In the genomic region with DNA sequence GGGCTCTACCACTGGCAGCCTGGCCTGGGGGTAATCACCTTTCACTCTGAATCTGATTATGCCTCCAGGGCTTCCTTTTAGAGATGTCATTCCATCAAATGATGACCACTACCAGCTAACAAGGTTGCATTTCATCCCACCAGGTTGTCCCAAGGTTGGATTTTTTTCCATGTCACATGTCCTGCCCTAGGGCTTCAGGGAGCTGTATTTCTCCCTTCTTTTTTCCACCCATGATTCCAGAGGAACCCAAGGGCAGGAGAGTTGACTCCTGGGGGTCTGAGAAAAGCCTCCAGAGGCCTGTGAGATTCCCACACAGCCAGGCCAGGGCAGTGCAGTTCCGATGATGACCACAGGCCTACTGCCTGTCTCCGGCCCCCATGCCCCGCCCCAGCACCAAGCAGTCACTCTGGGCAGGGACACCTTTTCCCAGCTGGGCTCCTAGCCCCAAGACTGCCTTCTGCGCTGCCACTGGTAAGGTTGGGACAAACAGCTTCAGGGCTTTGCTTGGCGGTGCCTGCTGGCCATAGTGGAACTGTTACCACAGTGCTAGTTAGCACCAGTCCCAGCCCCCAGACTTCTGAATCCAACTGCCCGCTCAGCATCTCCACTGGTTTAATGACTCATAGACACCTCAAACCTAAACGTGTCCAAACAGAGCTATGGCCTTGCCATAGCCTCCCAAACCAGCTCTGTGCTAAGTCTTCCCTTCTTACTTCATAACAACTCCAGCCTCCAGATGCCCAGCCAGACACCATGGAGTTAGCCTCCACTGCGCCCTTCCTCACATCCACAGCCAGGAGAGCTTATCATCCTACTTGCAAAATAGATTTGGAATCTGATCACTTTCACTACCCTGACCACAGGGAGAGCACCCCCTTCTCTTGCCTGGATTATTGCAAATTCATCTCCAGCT, we compare ENCODE assay signal across 1 cellular context.
TF ChIP-seq lines count a peak whose summit lies in the region.

No MANE protein-coding gene starts in this region.

TF ChIP-seq in HepG2, 621 proteins besides CTCF, POLR2A, EP300 and RAD21 (continued from another document):
- TF ChIP-seq, protein P1, sequence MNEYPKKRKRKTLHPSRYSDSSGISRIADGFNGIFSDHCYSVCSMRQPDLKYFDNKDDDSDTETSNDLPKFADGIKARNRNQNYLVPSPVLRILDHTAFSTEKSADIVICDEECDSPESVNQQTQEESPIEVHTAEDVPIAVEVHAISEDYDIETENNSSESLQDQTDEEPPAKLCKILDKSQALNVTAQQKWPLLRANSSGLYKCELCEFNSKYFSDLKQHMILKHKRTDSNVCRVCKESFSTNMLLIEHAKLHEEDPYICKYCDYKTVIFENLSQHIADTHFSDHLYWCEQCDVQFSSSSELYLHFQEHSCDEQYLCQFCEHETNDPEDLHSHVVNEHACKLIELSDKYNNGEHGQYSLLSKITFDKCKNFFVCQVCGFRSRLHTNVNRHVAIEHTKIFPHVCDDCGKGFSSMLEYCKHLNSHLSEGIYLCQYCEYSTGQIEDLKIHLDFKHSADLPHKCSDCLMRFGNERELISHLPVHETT (CRISPR knock-in tag; conservative IDR thresholded peaks at IDR 0.05): no peak
- TF ChIP-seq, protein P2, sequence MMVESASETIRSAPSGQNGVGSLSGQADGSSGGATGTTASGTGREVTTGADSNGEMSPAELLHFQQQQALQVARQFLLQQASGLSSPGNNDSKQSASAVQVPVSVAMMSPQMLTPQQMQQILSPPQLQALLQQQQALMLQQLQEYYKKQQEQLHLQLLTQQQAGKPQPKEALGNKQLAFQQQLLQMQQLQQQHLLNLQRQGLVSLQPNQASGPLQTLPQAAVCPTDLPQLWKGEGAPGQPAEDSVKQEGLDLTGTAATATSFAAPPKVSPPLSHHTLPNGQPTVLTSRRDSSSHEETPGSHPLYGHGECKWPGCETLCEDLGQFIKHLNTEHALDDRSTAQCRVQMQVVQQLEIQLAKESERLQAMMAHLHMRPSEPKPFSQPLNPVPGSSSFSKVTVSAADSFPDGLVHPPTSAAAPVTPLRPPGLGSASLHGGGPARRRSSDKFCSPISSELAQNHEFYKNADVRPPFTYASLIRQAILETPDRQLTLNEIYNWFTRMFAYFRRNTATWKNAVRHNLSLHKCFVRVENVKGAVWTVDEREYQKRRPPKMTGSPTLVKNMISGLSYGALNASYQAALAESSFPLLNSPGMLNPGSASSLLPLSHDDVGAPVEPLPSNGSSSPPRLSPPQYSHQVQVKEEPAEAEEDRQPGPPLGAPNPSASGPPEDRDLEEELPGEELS (CRISPR knock-in tag; IDR thresholded peaks at IDR 0.05): no peak
- TF ChIP-seq PPARG (CRISPR knock-in tag; conservative IDR thresholded peaks at IDR 0.05) (no peak), TRIM24 (CRISPR knock-in tag; IDR thresholded peaks at IDR 0.05) (no peak), MTF1 (CRISPR knock-in tag; IDR thresholded peaks at IDR 0.05) (no peak), ATM (IDR thresholded peaks at IDR 0.05; ENCODE audit: borderline replicate concordance) (no peak), HHEX (CRISPR knock-in tag; IDR thresholded peaks at IDR 0.05) (no peak), ZNF737 (CRISPR knock-in tag; IDR thresholded peaks at IDR 0.05; ENCODE audit: borderline replicate concordance) (no peak), ZC3H4 (CRISPR knock-in tag; IDR thresholded peaks at IDR 0.05; ENCODE audit: borderline replicate concordance) (no peak), CHD2 (IDR thresholded peaks at IDR 0.05; ENCODE audit: low read depth, low read length) (no peak), ZNF256 (CRISPR knock-in tag; conservative IDR thresholded peaks at IDR 0.05) (no peak), ZNF615 (CRISPR knock-in tag; IDR thresholded peaks at IDR 0.05; ENCODE audit: borderline replicate concordance) (no peak)
- TF ChIP-seq, protein P3, sequence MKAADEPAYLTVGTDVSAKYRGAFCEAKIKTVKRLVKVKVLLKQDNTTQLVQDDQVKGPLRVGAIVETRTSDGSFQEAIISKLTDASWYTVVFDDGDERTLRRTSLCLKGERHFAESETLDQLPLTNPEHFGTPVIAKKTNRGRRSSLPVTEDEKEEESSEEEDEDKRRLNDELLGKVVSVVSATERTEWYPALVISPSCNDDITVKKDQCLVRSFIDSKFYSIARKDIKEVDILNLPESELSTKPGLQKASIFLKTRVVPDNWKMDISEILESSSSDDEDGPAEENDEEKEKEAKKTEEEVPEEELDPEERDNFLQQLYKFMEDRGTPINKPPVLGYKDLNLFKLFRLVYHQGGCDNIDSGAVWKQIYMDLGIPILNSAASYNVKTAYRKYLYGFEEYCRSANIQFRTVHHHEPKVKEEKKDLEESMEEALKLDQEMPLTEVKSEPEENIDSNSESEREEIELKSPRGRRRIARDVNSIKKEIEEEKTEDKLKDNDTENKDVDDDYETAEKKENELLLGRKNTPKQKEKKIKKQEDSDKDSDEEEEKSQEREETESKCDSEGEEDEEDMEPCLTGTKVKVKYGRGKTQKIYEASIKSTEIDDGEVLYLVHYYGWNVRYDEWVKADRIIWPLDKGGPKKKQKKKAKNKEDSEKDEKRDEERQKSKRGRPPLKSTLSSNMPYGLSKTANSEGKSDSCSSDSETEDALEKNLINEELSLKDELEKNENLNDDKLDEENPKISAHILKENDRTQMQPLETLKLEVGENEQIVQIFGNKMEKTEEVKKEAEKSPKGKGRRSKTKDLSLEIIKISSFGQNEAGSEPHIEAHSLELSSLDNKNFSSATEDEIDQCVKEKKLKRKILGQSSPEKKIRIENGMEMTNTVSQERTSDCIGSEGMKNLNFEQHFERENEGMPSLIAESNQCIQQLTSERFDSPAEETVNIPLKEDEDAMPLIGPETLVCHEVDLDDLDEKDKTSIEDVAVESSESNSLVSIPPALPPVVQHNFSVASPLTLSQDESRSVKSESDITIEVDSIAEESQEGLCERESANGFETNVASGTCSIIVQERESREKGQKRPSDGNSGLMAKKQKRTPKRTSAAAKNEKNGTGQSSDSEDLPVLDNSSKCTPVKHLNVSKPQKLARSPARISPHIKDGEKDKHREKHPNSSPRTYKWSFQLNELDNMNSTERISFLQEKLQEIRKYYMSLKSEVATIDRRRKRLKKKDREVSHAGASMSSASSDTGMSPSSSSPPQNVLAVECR (CRISPR knock-in tag; IDR thresholded peaks at IDR 0.05; ENCODE audit: borderline replicate concordance): no peak
- TF ChIP-seq, protein P4, sequence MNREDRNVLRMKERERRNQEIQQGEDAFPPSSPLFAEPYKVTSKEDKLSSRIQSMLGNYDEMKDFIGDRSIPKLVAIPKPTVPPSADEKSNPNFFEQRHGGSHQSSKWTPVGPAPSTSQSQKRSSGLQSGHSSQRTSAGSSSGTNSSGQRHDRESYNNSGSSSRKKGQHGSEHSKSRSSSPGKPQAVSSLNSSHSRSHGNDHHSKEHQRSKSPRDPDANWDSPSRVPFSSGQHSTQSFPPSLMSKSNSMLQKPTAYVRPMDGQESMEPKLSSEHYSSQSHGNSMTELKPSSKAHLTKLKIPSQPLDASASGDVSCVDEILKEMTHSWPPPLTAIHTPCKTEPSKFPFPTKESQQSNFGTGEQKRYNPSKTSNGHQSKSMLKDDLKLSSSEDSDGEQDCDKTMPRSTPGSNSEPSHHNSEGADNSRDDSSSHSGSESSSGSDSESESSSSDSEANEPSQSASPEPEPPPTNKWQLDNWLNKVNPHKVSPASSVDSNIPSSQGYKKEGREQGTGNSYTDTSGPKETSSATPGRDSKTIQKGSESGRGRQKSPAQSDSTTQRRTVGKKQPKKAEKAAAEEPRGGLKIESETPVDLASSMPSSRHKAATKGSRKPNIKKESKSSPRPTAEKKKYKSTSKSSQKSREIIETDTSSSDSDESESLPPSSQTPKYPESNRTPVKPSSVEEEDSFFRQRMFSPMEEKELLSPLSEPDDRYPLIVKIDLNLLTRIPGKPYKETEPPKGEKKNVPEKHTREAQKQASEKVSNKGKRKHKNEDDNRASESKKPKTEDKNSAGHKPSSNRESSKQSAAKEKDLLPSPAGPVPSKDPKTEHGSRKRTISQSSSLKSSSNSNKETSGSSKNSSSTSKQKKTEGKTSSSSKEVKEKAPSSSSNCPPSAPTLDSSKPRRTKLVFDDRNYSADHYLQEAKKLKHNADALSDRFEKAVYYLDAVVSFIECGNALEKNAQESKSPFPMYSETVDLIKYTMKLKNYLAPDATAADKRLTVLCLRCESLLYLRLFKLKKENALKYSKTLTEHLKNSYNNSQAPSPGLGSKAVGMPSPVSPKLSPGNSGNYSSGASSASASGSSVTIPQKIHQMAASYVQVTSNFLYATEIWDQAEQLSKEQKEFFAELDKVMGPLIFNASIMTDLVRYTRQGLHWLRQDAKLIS (CRISPR knock-in tag; IDR thresholded peaks at IDR 0.05): no peak
